In the genomic region with DNA sequence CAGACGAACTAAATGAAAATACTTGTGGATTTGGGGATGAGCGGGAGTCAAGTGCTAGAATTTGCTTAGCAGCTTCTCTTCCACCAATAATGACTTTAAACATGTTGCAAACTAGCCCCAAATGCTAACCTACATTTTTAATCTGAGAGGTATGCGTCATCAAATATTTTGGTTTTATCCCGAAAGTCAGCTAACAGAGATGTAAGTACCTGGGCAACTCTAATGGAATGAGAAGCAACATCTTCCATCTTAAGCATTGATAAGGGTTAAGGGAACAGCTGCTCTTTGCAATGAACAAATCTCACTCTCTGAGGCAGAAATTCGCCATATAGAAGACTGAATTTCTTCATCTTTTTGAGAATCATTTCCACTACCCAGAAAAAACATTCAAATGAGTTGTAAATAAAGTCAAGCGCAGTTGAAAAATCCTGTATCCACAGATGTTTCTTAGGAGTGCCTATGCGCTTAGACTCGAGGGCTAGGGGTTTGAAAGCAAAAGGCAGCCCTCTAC, we compare ENCODE assay signal across 8 cellular contexts. TPM values are rescaled to one million over a fixed set of nuclear protein-coding genes. Genes with fewer than 3 reads are reported as not detected.
DNase-seq lines count a peak whose midpoint lies in the region; ATAC-seq and TF ChIP-seq lines count a peak whose summit lies in the region.

No MANE protein-coding gene starts in this region.

- 46% methylated on average over 8 of the region's 8 CpGs for WGBS in right lobe of liver (ENCODE audit: insufficient coverage, low coverage, low lambda C conversion rate, missing lambda C conversion rate)

- DNase-seq in activated T-cell treated with anti-CD3 and anti-CD28 coated beads, Interleukin-2, amount 50 U/mL, for 24 hours, result no peak
- no peak for DNase-seq in activated T-cell treated with anti-CD3 and anti-CD28 coated beads for 4 hours
- no peak for DNase-seq in ascending aorta (ENCODE audit: low spot score in 2 of 2)
- DNase-seq in right lobe of liver, result no peak
- DNase-seq in tibial artery, result no peak
- no peak for DNase-seq in NCI-H1694 treated with DMSO at 0.1 percent for 48 hours (lab: John Stamatoyannopoulos, UW)
- no peak for DNase-seq in HPDE6-E6E7 (ENCODE audit: extremely low spot score)
- no peak for DNase-seq in AML-193 (lab: John Stamatoyannopoulos, UW)

- peak overlapping the region; percentile 80 for H3K4me3 Mint-ChIP-seq in activated T-cell treated with anti-CD3 and anti-CD28 coated beads, Interleukin-2, amount 50 U/mL, for 24 hours

- no peaks in the 10 kb centered on the region for H3K27me3 Mint-ChIP-seq in activated T-cell treated with anti-CD3 and anti-CD28 coated beads, Interleukin-2, amount 50 U/mL, for 24 hours

- TF ChIP-seq CTCF in ascending aorta (IDR thresholded peaks at IDR 0.05) (no peak), right lobe of liver (IDR thresholded peaks at IDR 0.05) (no peak), tibial artery (IDR thresholded peaks at IDR 0.05) (no peak)

- ATAC-seq in right lobe of liver, result no peak

- peaks cover 6% of the 10 kb centered on the region for H3K36me3 Mint-ChIP-seq in activated T-cell treated with anti-CD3 and anti-CD28 coated beads, Interleukin-2, amount 50 U/mL, for 24 hours (ENCODE audit: low read depth)

- no peaks in the 10 kb centered on the region for H3K9me3 Mint-ChIP-seq in activated T-cell treated with anti-CD3 and anti-CD28 coated beads, Interleukin-2, amount 50 U/mL, for 24 hours

- H3K27ac ChIP-seq in ascending aorta, result peak overlapping the region; percentile 84 to 85
- peak overlapping the region; percentile 61 to 78 (median 76) for H3K27ac ChIP-seq in right lobe of liver
- H3K27ac ChIP-seq in tibial artery, result peak overlapping the region; percentile 98 to 99

- H3K4me1 ChIP-seq in ascending aorta (peaks cover 5 to 22% of the 10 kb centered on the region in 2 donors), right lobe of liver (peaks cover 0 to 25% (median 15%) of the 10 kb centered on the region in 4 donors), tibial artery (peaks cover 0 to 36% (median 28%) of the 10 kb centered on the region in 4 donors)

- H3K27me3 ChIP-seq in ascending aorta (no peaks in the 10 kb centered on the region), right lobe of liver (no peaks in the 10 kb centered on the region), tibial artery (no peaks in the 10 kb centered on the region)

- TF ChIP-seq POLR2A in right lobe of liver (IDR thresholded peaks at IDR 0.05), result no peak

- H3K9me3 ChIP-seq in ascending aorta, result no peaks in the 10 kb centered on the region
- no peaks in the 10 kb centered on the region for H3K9me3 ChIP-seq in right lobe of liver
- no peaks in the 10 kb centered on the region for H3K9me3 ChIP-seq in tibial artery

- H3K4me3 ChIP-seq in ascending aorta, result peak overlapping the region; percentile 51 to 65
- peak overlapping the region; percentile 43 to 59 (median 49) for H3K4me3 ChIP-seq in right lobe of liver
- H3K4me3 ChIP-seq in tibial artery, result peak overlapping the region; percentile 84 to 98

- H3K4me1 Mint-ChIP-seq in activated T-cell treated with anti-CD3 and anti-CD28 coated beads, Interleukin-2, amount 50 U/mL, for 24 hours (ENCODE audit: low read depth), result peaks cover 53% of the 10 kb centered on the region

- peaks cover 0 to 11% of the 10 kb centered on the region in 2 donors for H3K36me3 ChIP-seq in ascending aorta
- no peaks in the 10 kb centered on the region for H3K36me3 ChIP-seq in right lobe of liver
- peaks cover 0 to 10% (median 4%) of the 10 kb centered on the region in 3 donors for H3K36me3 ChIP-seq in tibial artery

- peak overlapping the region; percentile 95 for H3K27ac Mint-ChIP-seq in activated T-cell treated with anti-CD3 and anti-CD28 coated beads, Interleukin-2, amount 50 U/mL, for 24 hours

- intact Hi-C loops in ascending aorta (cut with DNase I), result loop anchor here (2.0 to 10.0 kb wide), 4 partner anchors 86 to 1093 kb away; a partner anchor contains a TSS
- intact Hi-C loops in right lobe of liver (cut with DNase I), result no loop called here
- intact Hi-C loops in tibial artery (cut with DNase I; ENCODE audit: low total_unique reads), result loop anchor here (10.0 kb wide), 1 partner anchor 1089 kb away; a partner anchor contains a TSS

RNA-seq across cellular contexts. Expression of a gene that starts 0.9 kb away (rescaled TPM):
- total RNA-seq in ascending aorta (14.2 TPM), right lobe of liver (10 to 100 TPM; 22.7 to 49.2 (median 39.6) TPM)

Comparison
In these comparisons a context has a peak if more than half of its experiments do, and no peak if none do; other contexts are left out.
1. intact Hi-C loops: an anchor here in ascending aorta (2.0 to 10.0 kb wide) and tibial artery (10.0 kb wide); none called in right lobe of liver.